Comparison of ENCODE assay signal across 36 cellular contexts in genomic region chr19:45189971-45190370, GRCh38. TPM values are rescaled to one million over a fixed set of nuclear protein-coding genes. Genes with fewer than 3 reads are reported as not detected.
"Had no signal": no experiment of that assay in that cellular context is flagged by ENCODE, and none has a peak within 500 bp of the region (broad histone marks: within the 10 kb centered on the region; RNA-seq: fewer than 3 reads in every experiment).

No MANE protein-coding gene starts in this region.

- ATAC-seq: activated naive CD4-positive, alpha-beta T cell treated with anti-CD3 and anti-CD28 coated beads, Interleukin-2, amount 50 U/mL, for 72 hours; activated naive CD8-positive, alpha-beta T cell treated with anti-CD3 and anti-CD28 coated beads, Interleukin-2, amount 50 U/mL, for 24 hours; activated T-cell treated with anti-CD3 and anti-CD28 coated beads, Interleukin-2, amount 50 U/mL, for 4 hours; activated T-cell treated with anti-CD3 and anti-CD28 coated beads, Interleukin-2, amount 50 U/mL, for 72 hours; activated T-helper 17 cell treated with anti-CD3 and anti-CD28 coated beads, Interleukin-2, amount 50 U/mL, for 72 hours; body of pancreas had no signal

- H3K4me3 ChIP-seq: adrenal gland, ascending aorta, body of pancreas, breast epithelium, cardiac muscle cell had no signal

- H3K27ac ChIP-seq: adrenal gland, ascending aorta, body of pancreas, brain microvascular endothelial cell, breast epithelium, cardiac muscle cell had no signal

- DNase-seq: activated effector memory CD4-positive, alpha-beta T cell treated with anti-CD3 and anti-CD28 coated beads, Interleukin-2, amount 50 U/mL, for 16 hours; activated effector memory CD4-positive, alpha-beta T cell treated with Interleukin-2 at 50 U/mL for 16 hours; activated gamma-delta T cell; activated gamma-delta T cell treated with Interleukin-2 at 50 U/mL for 16 hours; activated naive CD4-positive, alpha-beta T cell; activated naive CD4-positive, alpha-beta T cell treated with anti-CD3 and anti-CD28 coated beads for 36 hours; activated naive CD4-positive, alpha-beta T cell treated with anti-CD3 and anti-CD28 coated beads, Interleukin-2, amount 10 ng/mL, durations not matched to agents 7 days and 5 days; activated naive CD4-positive, alpha-beta T cell treated with anti-CD3 and anti-CD28 coated beads, Interleukin-2, amount 50 U/mL, for 16 hours; activated naive CD4-positive, alpha-beta T cell treated with Interleukin-2 at 50 U/mL for 16 hours; activated naive CD8-positive, alpha-beta T cell treated with anti-CD3 and anti-CD28 coated beads for 36 hours; activated naive CD8-positive, alpha-beta T cell treated with anti-CD3 and anti-CD28 coated beads, Interleukin-2, amount 10 ng/mL, durations not matched to agents 7 days and 5 days; activated naive CD8-positive, alpha-beta T cell treated with anti-CD3 and anti-CD28 coated beads, Interleukin-2, amount 50 U/mL, for 24 hours; activated T-cell treated with anti-CD3 and anti-CD28 coated beads, Interleukin-2, amount 50 U/mL, for 24 hours; activated T-cell treated with anti-CD3 and anti-CD28 coated beads, Interleukin-2, amount 50 U/mL, for 4 hours; activated T-cell treated with anti-CD3 and anti-CD28 coated beads, Interleukin-2, amount 50 U/mL, for 48 hours; activated T-cell treated with anti-CD3 and anti-CD28 coated beads, Interleukin-2, amount 50 U/mL, for 72 hours; adrenal gland; amniotic stem cell; amygdala; anterior cingulate cortex; aorta; body of pancreas; brain microvascular endothelial cell; caudate nucleus; central memory CD4-positive, alpha-beta T cell; cerebellar nuclear complex had no signal

- FAIRE-seq: astrocyte, bronchial epithelial cell had no signal

- H3K9me3 ChIP-seq: adrenal gland, ascending aorta, body of pancreas, breast epithelium had no signal

- H3K36me3 ChIP-seq: adrenal gland, brain microvascular endothelial cell, breast epithelium, cardiac muscle cell had no signal

- H3K4me1 ChIP-seq: adrenal gland, ascending aorta, body of pancreas, breast epithelium had no signal

- H3K27me3 ChIP-seq: adrenal gland, ascending aorta, body of pancreas, brain microvascular endothelial cell, breast epithelium, cardiac muscle cell had no signal

RNA-seq across cellular contexts. Expression of gene NKPD1, which starts 29.2 kb away (rescaled TPM):
- total RNA-seq: aorta, ascending aorta, astrocyte, body of pancreas, cardiac septum had no signal

RNA-seq across cellular contexts. Expression of gene EXOC3L2, which starts 55.2 kb away (rescaled TPM):
- total RNA-seq: activated naive CD4-positive, alpha-beta T cell treated with anti-CD3 and anti-CD28 coated beads for 36 hours; activated naive CD4-positive, alpha-beta T cell treated with anti-CD3 and anti-CD28 coated beads, Interleukin-2, amount 50 U/mL, for 72 hours; activated naive CD8-positive, alpha-beta T cell treated with anti-CD3 and anti-CD28 coated beads for 36 hours; activated naive CD8-positive, alpha-beta T cell treated with anti-CD3 and anti-CD28 coated beads, Interleukin-2, amount 10 ng/mL, durations not matched to agents 7 days and 5 days; activated T-cell treated with anti-CD3 and anti-CD28 coated beads, Interleukin-2, amount 50 U/mL, for 4 hours; activated T-cell treated with anti-CD3 and anti-CD28 coated beads, Interleukin-2, amount 50 U/mL, for 72 hours; activated T-helper 1 cell treated with anti-CD3 and anti-CD28 coated beads, Interleukin-12 subunit alpha, Interleukin-12 subunit beta, Interleukin-2, Interleukin-4 antibody, amounts not matched to agents 30 ng/mL and 10 ng/mL and 1 ng/mL, durations not matched to agents 14 hours and 24 hours and 36 hours; activated T-helper 17 cell treated with anti-CD3 and anti-CD28 coated beads, Interleukin-2, amount 50 U/mL, for 72 hours; activated T-helper 2 cell treated with anti-CD3 and anti-CD28 coated beads, Interferon-gamma antibody, Interleukin-2, Interleukin-4, amounts not matched to agents 10 μg/mL and 5 μg/mL and 100 μg/mL, durations not matched to agents 14 hours and 24 hours and 36 hours; bronchial epithelial cell had no signal
